In genomic region chr3:4550957-4551754, GRCh38 we compare ENCODE assay signal across 17 cellular contexts. TPM values are rescaled to one million over a fixed set of nuclear protein-coding genes. Genes with fewer than 3 reads are reported as not detected.
DNase-seq lines count a peak whose midpoint lies in the region; ATAC-seq and TF ChIP-seq lines count a peak whose summit lies in the region.
"Had no signal": no experiment of that assay in that cellular context is flagged by ENCODE, and none has a peak within 500 bp of the region (broad histone marks: within the 10 kb centered on the region; RNA-seq: fewer than 3 reads in every experiment).

No MANE protein-coding gene starts in this region.

- H2BK15ac ChIP-seq in mesenchymal stem cell (ENCODE audit: low read depth, poor library complexity, severe bottlenecking), result no peak overlapping the region

- H3K4me1 Mint-ChIP-seq in glutamatergic neuron (ENCODE audit: low read depth, unreplicated experiment), result peaks cover 16% of the 10 kb centered on the region
- H3K4me1 Mint-ChIP-seq in activated T-helper 17 cell treated with anti-CD3 and anti-CD28 coated beads, Interleukin-2, amount 50 U/mL, for 72 hours, result peaks cover 4% of the 10 kb centered on the region
- H3K4me1 Mint-ChIP-seq: activated CD4-positive, alpha-beta T cell treated with anti-CD3 and anti-CD28 coated beads, Interleukin-2, amount 10 ng/mL, durations not matched to agents 7 days and 5 days; neural progenitor cell had no signal

- no peak overlapping the region for H4K91ac ChIP-seq in mesenchymal stem cell (ENCODE audit: low read length)

- in situ Hi-C loops in G401 (cut with HindIII; ENCODE audit: low sequenced_read_pairs), result no loop called here

- intact Hi-C loops in ascending aorta (cut with DNase I) (no loop called here), testis (cut with DNase I; ENCODE audit: low total_unique reads) (no loop called here)

- no peak overlapping the region for H3K18ac ChIP-seq in mesenchymal stem cell (ENCODE audit: low read depth in 1 of 2, low read length in 2 of 2)

- no peak overlapping the region for H3K4me3 ChIP-seq in ascending aorta
- H3K4me3 ChIP-seq in fibroblast of pulmonary artery (replicated peaks; ENCODE audit: low read depth, low read length), result no peak overlapping the region
- no peak overlapping the region for H3K4me3 ChIP-seq in mesenchymal stem cell (ENCODE audit: insufficient read depth in 1 of 2, low read depth in 1 of 2, low read length in 2 of 2)
- H3K4me3 ChIP-seq in testis, result no peak overlapping the region
- H3K4me3 ChIP-seq: gastrocnemius medialis, K562, neural progenitor cell had no signal

- H3K36me3 ChIP-seq in ascending aorta (no peaks in the 10 kb centered on the region), mesenchymal stem cell (ENCODE audit: control insufficient read depth in 1 of 2, insufficient read depth in 2 of 2, low read depth in 1 of 2, low read length in 2 of 2) (no peaks in the 10 kb centered on the region), testis (ENCODE audit: low read depth, missing control alignments) (no peaks in the 10 kb centered on the region)
- H3K36me3 ChIP-seq: gastrocnemius medialis, neural progenitor cell had no signal

- 91% methylated on average over 4 of the region's 5 CpGs for WGBS in mesenchymal stem cell
- WGBS in testis, 2 donors, result 40 to 41% methylated on average over 5 of the region's 5 CpGs

- no peak overlapping the region for H2BK5ac ChIP-seq in mesenchymal stem cell (ENCODE audit: low read depth, low read length, poor library complexity, severe bottlenecking)

- ATAC-seq in activated T-helper 17 cell treated with anti-CD3 and anti-CD28 coated beads, Interleukin-2, amount 50 U/mL, for 72 hours (replicated peaks), result no peak
- ATAC-seq: gastrocnemius medialis; K562; stimulated activated naive CD8-positive, alpha-beta T cell treated with anti-CD3 and anti-CD28 coated beads, Interleukin-15, amount 100 ng/mL, for 72 hours had no signal

- H3K4me1 ChIP-seq in ascending aorta (no peaks in the 10 kb centered on the region), mesenchymal stem cell (ENCODE audit: control insufficient read depth, insufficient read depth, low read depth, low read length) (peaks cover 2% of the 10 kb centered on the region), testis (peaks cover 36% of the 10 kb centered on the region)
- H3K4me1 ChIP-seq: gastrocnemius medialis, neural progenitor cell had no signal

- H3K27ac ChIP-seq in ascending aorta (peak overlapping the region; percentile 29 to 46), mesenchymal stem cell (ENCODE audit: low read length, poor library complexity, severe bottlenecking) (no peak overlapping the region), testis (peak overlapping the region; percentile 72 to 74)
- H3K27ac ChIP-seq: neural progenitor cell had no signal

- H3K23ac ChIP-seq in mesenchymal stem cell (ENCODE audit: low read length in 2 of 2), result no peak overlapping the region

- no peak for DNase-seq in ascending aorta (ENCODE audit: low spot score in 2 of 2)
- DNase-seq in fibroblast of pulmonary artery (ENCODE audit: low read depth), result peak; percentile 29
- DNase-seq in mesenchymal stem cell, result peak; percentile 19
- peak; percentile 79 for DNase-seq in testis
- no peak for DNase-seq in G401 (ENCODE audit: low spot score)
- DNase-seq in glutamatergic neuron, result no peak
- DNase-seq: activated CD4-positive, alpha-beta T cell treated with anti-CD3 and anti-CD28 coated beads, Interleukin-2, amount 10 ng/mL, durations not matched to agents 7 days and 5 days; activated CD8-positive, alpha-beta memory T cell treated with anti-CD3 and anti-CD28 coated beads, Interleukin-2, amount 50 U/mL, for 48 hours; aorta; Calu3; gastrocnemius medialis; NCI-H2081; NCI-H446 treated with DMSO at 0.1 percent for 48 hours; stimulated activated naive CD8-positive, alpha-beta T cell treated with anti-CD3 and anti-CD28 coated beads, Interleukin-15, amount 100 ng/mL, for 72 hours had no signal

- H4K8ac ChIP-seq in mesenchymal stem cell (ENCODE audit: low read length), result no peak overlapping the region

- no peak overlapping the region for H3K14ac ChIP-seq in mesenchymal stem cell (ENCODE audit: low read length in 2 of 2)

- no peaks in the 10 kb centered on the region for H3K9me3 Mint-ChIP-seq in glutamatergic neuron (ENCODE audit: unreplicated experiment)
- no peaks in the 10 kb centered on the region for H3K9me3 Mint-ChIP-seq in activated T-helper 17 cell treated with anti-CD3 and anti-CD28 coated beads, Interleukin-2, amount 50 U/mL, for 72 hours
- H3K9me3 Mint-ChIP-seq: activated CD4-positive, alpha-beta T cell treated with anti-CD3 and anti-CD28 coated beads, Interleukin-2, amount 10 ng/mL, durations not matched to agents 7 days and 5 days; neural progenitor cell had no signal

- H3K9ac ChIP-seq in mesenchymal stem cell (ENCODE audit: low read length), result no peak overlapping the region
- H3K9ac ChIP-seq: neural progenitor cell had no signal

- no peak overlapping the region for H3K4ac ChIP-seq in mesenchymal stem cell (ENCODE audit: low read depth in 1 of 2, low read length in 2 of 2)

- H2AFZ ChIP-seq in mesenchymal stem cell (ENCODE audit: low read depth, low read length), result no peak overlapping the region
- H2AFZ ChIP-seq: neural progenitor cell had no signal

- H3K27me3 ChIP-seq in ascending aorta (no peaks in the 10 kb centered on the region), mesenchymal stem cell (ENCODE audit: control insufficient read depth in 1 of 2, insufficient read depth in 1 of 2, low read length in 2 of 2) (peaks cover 0 to 2% of the 10 kb centered on the region in 2 experiments), testis (no peaks in the 10 kb centered on the region)
- H3K27me3 ChIP-seq: gastrocnemius medialis, neural progenitor cell had no signal

- no peaks in the 10 kb centered on the region for H3K27me3 Mint-ChIP-seq in glutamatergic neuron (ENCODE audit: unreplicated experiment)
- H3K27me3 Mint-ChIP-seq in activated T-helper 17 cell treated with anti-CD3 and anti-CD28 coated beads, Interleukin-2, amount 50 U/mL, for 72 hours, result no peaks in the 10 kb centered on the region
- H3K27me3 Mint-ChIP-seq: activated CD4-positive, alpha-beta T cell treated with anti-CD3 and anti-CD28 coated beads, Interleukin-2, amount 10 ng/mL, durations not matched to agents 7 days and 5 days; stimulated activated naive CD8-positive, alpha-beta T cell treated with anti-CD3 and anti-CD28 coated beads, Interleukin-15, amount 100 ng/mL, for 72 hours had no signal

- H2BK120ac ChIP-seq in mesenchymal stem cell (ENCODE audit: low read depth, low read length), result no peak overlapping the region

- TF ChIP-seq POLR2A in testis (IDR thresholded peaks at IDR 0.05), result no peak

- no peak overlapping the region for H3K4me2 ChIP-seq in mesenchymal stem cell (ENCODE audit: low read length, poor library complexity, severe bottlenecking)
- H3K4me2 ChIP-seq: neural progenitor cell had no signal

- H3K9me3 ChIP-seq in ascending aorta, result no peaks in the 10 kb centered on the region
- no peaks in the 10 kb centered on the region for H3K9me3 ChIP-seq in mesenchymal stem cell (ENCODE audit: control insufficient read depth, low read length)
- no peaks in the 10 kb centered on the region for H3K9me3 ChIP-seq in testis
- H3K9me3 ChIP-seq: gastrocnemius medialis had no signal

- no peak overlapping the region for H2AK5ac ChIP-seq in mesenchymal stem cell (ENCODE audit: low read length, severe bottlenecking)

- TF ChIP-seq CTCF in ascending aorta (IDR thresholded peaks at IDR 0.05) (no peak), fibroblast of pulmonary artery (IDR thresholded peaks at IDR 0.05; ENCODE audit: low read length, missing control alignments) (no peak), testis (IDR thresholded peaks at IDR 0.05) (no peak), glutamatergic neuron (IDR thresholded peaks at IDR 0.05; ENCODE audit: partially characterized antibody, unreplicated experiment) (no peak)

- no peaks in the 10 kb centered on the region for H3K79me1 ChIP-seq in mesenchymal stem cell (replicated peaks; ENCODE audit: low read length, poor library complexity, severe bottlenecking)

- H3K27ac Mint-ChIP-seq in glutamatergic neuron (ENCODE audit: unreplicated experiment), result no peak overlapping the region
- no peak overlapping the region for H3K27ac Mint-ChIP-seq in activated T-helper 17 cell treated with anti-CD3 and anti-CD28 coated beads, Interleukin-2, amount 50 U/mL, for 72 hours
- H3K27ac Mint-ChIP-seq: activated CD4-positive, alpha-beta T cell treated with anti-CD3 and anti-CD28 coated beads, Interleukin-2, amount 10 ng/mL, durations not matched to agents 7 days and 5 days; neural progenitor cell had no signal

- no peaks in the 10 kb centered on the region for H3K36me3 Mint-ChIP-seq in glutamatergic neuron (ENCODE audit: unreplicated experiment)
- peaks cover 7% of the 10 kb centered on the region for H3K36me3 Mint-ChIP-seq in activated T-helper 17 cell treated with anti-CD3 and anti-CD28 coated beads, Interleukin-2, amount 50 U/mL, for 72 hours (ENCODE audit: low read depth)
- H3K36me3 Mint-ChIP-seq: neural progenitor cell had no signal

- H3K4me3 Mint-ChIP-seq in glutamatergic neuron (ENCODE audit: unreplicated experiment), result no peak overlapping the region
- no peak overlapping the region for H3K4me3 Mint-ChIP-seq in activated T-helper 17 cell treated with anti-CD3 and anti-CD28 coated beads, Interleukin-2, amount 50 U/mL, for 72 hours
- H3K4me3 Mint-ChIP-seq: activated CD4-positive, alpha-beta T cell treated with anti-CD3 and anti-CD28 coated beads, Interleukin-2, amount 10 ng/mL, durations not matched to agents 7 days and 5 days; neural progenitor cell; stimulated activated naive CD8-positive, alpha-beta T cell treated with anti-CD3 and anti-CD28 coated beads, Interleukin-15, amount 100 ng/mL, for 72 hours had no signal

- H2BK12ac ChIP-seq in mesenchymal stem cell (ENCODE audit: low read length in 2 of 2), result no peak overlapping the region

RNA-seq across cellular contexts. Expression of gene ITPR1, which starts 58.0 kb away (rescaled TPM):
- 121 TPM for total RNA-seq in ascending aorta
- polyA plus RNA-seq in mesenchymal stem cell (2013, experiment 1 of 2), result 6.5 TPM
- polyA plus RNA-seq in mesenchymal stem cell (2013, experiment 2 of 2), result 6.6 TPM
- 100 to 1,000 TPM in 1 of 2 donors, 10 to 100 TPM in 1; 59.7 to 129 TPM for total RNA-seq in testis
- 26.5 TPM for polyA plus RNA-seq in testis (ENCODE audit: insufficient read depth, low read depth, low replicate concordance)
- 9.9 and 10.2 TPM in 2 replicates for total RNA-seq in G401 (2014; rRNA removed; shearing (Covaris generic))
- total RNA-seq in glutamatergic neuron (ENCODE audit: unreplicated experiment), result 6.9 TPM
- total RNA-seq in activated T-helper 17 cell treated with anti-CD3 and anti-CD28 coated beads, Interleukin-2, amount 50 U/mL, for 72 hours, result 10 to 100 TPM; 78.5 to 84.6 TPM

Comparison
In these comparisons a context has a peak if more than half of its experiments do, and no peak if none do; other contexts are left out.
1. DNase-seq: peak in fibroblast of pulmonary artery (single experiment), mesenchymal stem cell (single experiment) and testis (single experiment); none in ascending aorta (0 of 2), G401 (single experiment) and glutamatergic neuron (single experiment).